In genomic region chr22:23068096-23068831, GRCh38 we compare ENCODE assay signal across 14 cellular contexts. TPM values are rescaled to one million over a fixed set of nuclear protein-coding genes. Genes with fewer than 3 reads are reported as not detected.
DNase-seq lines count a peak whose midpoint lies in the region; ATAC-seq and TF ChIP-seq lines count a peak whose summit lies in the region.
"Had no signal": no experiment of that assay in that cellular context is flagged by ENCODE, and none has a peak within 500 bp of the region (broad histone marks: within the 10 kb centered on the region; RNA-seq: fewer than 3 reads in every experiment).

No MANE protein-coding gene starts in this region.

- H3K4me1 ChIP-seq in adrenal gland (replicated peaks in 1 of 2): peaks cover 9 to 13% of the 10 kb centered on the region in 2 donors
- H3K4me1 ChIP-seq in transverse colon: peaks cover 5 to 16% (median 15%) of the 10 kb centered on the region in 4 donors

- no peak for TF ChIP-seq POLR2A in adrenal gland (IDR thresholded peaks at IDR 0.05)
- TF ChIP-seq POLR2A in transverse colon (IDR thresholded peaks at IDR 0.05): no peak

- POLR2A ChIA-PET in activated CD4-positive, alpha-beta T cell treated with anti-CD3 and anti-CD28 coated beads for 36 hours (lab: Charles Lee): no interaction called here

- CTCF ChIA-PET in activated CD4-positive, alpha-beta T cell treated with anti-CD3 and anti-CD28 coated beads for 36 hours (lab: Charles Lee): no interaction called here

- H3K27ac ChIP-seq in adrenal gland (no peak overlapping the region), transverse colon (no peak overlapping the region)
- H3K27ac ChIP-seq: PC-9 had no signal

- no peaks in the 10 kb centered on the region for H3K27me3 ChIP-seq in adrenal gland
- H3K27me3 ChIP-seq in transverse colon: peaks cover 22% of the 10 kb centered on the region

- peak overlapping the region in 1 of 2 donors; percentile 18 for H3K27ac Mint-ChIP-seq in natural killer cell
- no peak overlapping the region for H3K27ac Mint-ChIP-seq in activated CD4-positive, alpha-beta T cell treated with anti-CD3 and anti-CD28 coated beads for 36 hours
- H3K27ac Mint-ChIP-seq: activated CD4-positive, alpha-beta T cell treated with anti-CD3 and anti-CD28 coated beads, Interleukin-2, amount 10 ng/mL, durations not matched to agents 7 days and 5 days; activated naive CD4-positive, alpha-beta T cell treated with anti-CD3 and anti-CD28 coated beads, Interleukin-2, amount 50 U/mL, for 24 hours; T-helper 1 cell treated with Interleukin-12 subunit alpha and Interleukin-12 subunit beta and Interleukin-4 antibody, amounts not matched to agents 30 μg/mL and 1 μg/mL, for 36 hours had no signal

- peaks cover 13 to 20% of the 10 kb centered on the region in 2 donors for H3K4me1 Mint-ChIP-seq in natural killer cell
- H3K4me1 Mint-ChIP-seq in activated CD4-positive, alpha-beta T cell treated with anti-CD3 and anti-CD28 coated beads for 36 hours: peaks cover 8% of the 10 kb centered on the region

- in situ Hi-C loops in transverse colon (cut with MboI; ENCODE audit: low pct_ligation_motif_present in 1 of 4, low pct_unique_long_range_greater_than_20kb in 1 of 4, low sequenced_read_pairs in 3 of 4): no loop called here

- peak; percentile 54 for DNase-seq in activated effector memory CD4-positive, alpha-beta T cell treated with anti-CD3 and anti-CD28 coated beads, Interleukin-2, amount 50 U/mL, for 16 hours
- no peak for DNase-seq in activated effector memory CD4-positive, alpha-beta T cell treated with Interleukin-2 at 50 U/mL for 16 hours
- DNase-seq in adrenal gland (peak; percentile 1 to 50 (median 13)), natural killer cell (peak; percentile 12), transverse colon (peak; percentile 6), GM19240 (ENCODE audit: insufficient read length, low spot score) (no peak)
- DNase-seq in activated CD4-positive, alpha-beta T cell treated with anti-CD3 and anti-CD28 coated beads for 36 hours: no peak
- DNase-seq: NCI-H187, NCI-H524 treated with DMSO at 0.1 percent for 48 hours, PC-9 had no signal

- ATAC-seq in natural killer cell (no peak), GM21528 (IDR thresholded peaks at IDR 0.05; ENCODE audit: low FRiP score, unreplicated experiment) (no peak)
- ATAC-seq in activated CD4-positive, alpha-beta T cell treated with anti-CD3 and anti-CD28 coated beads for 36 hours: no peak

- TF ChIP-seq CTCF in adrenal gland (IDR thresholded peaks at IDR 0.05): no peak
- no peak for TF ChIP-seq CTCF in natural killer cell (IDR thresholded peaks at IDR 0.05)
- TF ChIP-seq CTCF in transverse colon (IDR thresholded peaks at IDR 0.05): no peak

- H3K27me3 Mint-ChIP-seq in natural killer cell (ENCODE audit: low read depth in 2 of 2): peaks cover 0 to 10% of the 10 kb centered on the region in 2 donors
- peaks cover 10% of the 10 kb centered on the region for H3K27me3 Mint-ChIP-seq in activated CD4-positive, alpha-beta T cell treated with anti-CD3 and anti-CD28 coated beads for 36 hours
- H3K27me3 Mint-ChIP-seq: activated naive CD4-positive, alpha-beta T cell treated with anti-CD3 and anti-CD28 coated beads, Interleukin-2, amount 50 U/mL, for 24 hours had no signal

- TF ChIP-seq EP300 in transverse colon (IDR thresholded peaks at IDR 0.05; ENCODE audit: low read depth): no peak

- H3K9me3 Mint-ChIP-seq in natural killer cell: no peaks in the 10 kb centered on the region
- H3K9me3 Mint-ChIP-seq in activated CD4-positive, alpha-beta T cell treated with anti-CD3 and anti-CD28 coated beads for 36 hours (ENCODE audit: low read depth): no peaks in the 10 kb centered on the region
- H3K9me3 Mint-ChIP-seq: activated CD4-positive, alpha-beta T cell treated with anti-CD3 and anti-CD28 coated beads, Interleukin-2, amount 10 ng/mL, durations not matched to agents 7 days and 5 days; activated naive CD4-positive, alpha-beta T cell treated with anti-CD3 and anti-CD28 coated beads, Interleukin-2, amount 50 U/mL, for 24 hours; T-helper 1 cell treated with Interleukin-12 subunit alpha and Interleukin-12 subunit beta and Interleukin-4 antibody, amounts not matched to agents 30 μg/mL and 1 μg/mL, for 36 hours had no signal

- H3K36me3 ChIP-seq in adrenal gland (replicated peaks in 1 of 2) (no peaks in the 10 kb centered on the region), transverse colon (no peaks in the 10 kb centered on the region)

- H3K36me3 Mint-ChIP-seq in natural killer cell: no peaks in the 10 kb centered on the region
- no peaks in the 10 kb centered on the region for H3K36me3 Mint-ChIP-seq in activated CD4-positive, alpha-beta T cell treated with anti-CD3 and anti-CD28 coated beads for 36 hours (ENCODE audit: low read depth)
- H3K36me3 Mint-ChIP-seq: activated naive CD4-positive, alpha-beta T cell treated with anti-CD3 and anti-CD28 coated beads, Interleukin-2, amount 50 U/mL, for 24 hours had no signal

- 79 to 83% (median 82%) methylated on average over 6 to 8 of the region's 8 CpGs for WGBS in adrenal gland, 4 donors
- 76 to 85% methylated on average over 7 to 8 of the region's 8 CpGs for WGBS in transverse colon (ENCODE audit: low coverage in 1 of 2), 2 donors

- H3K4me3 ChIP-seq in adrenal gland (no peak overlapping the region), transverse colon (no peak overlapping the region)
- H3K4me3 ChIP-seq: PC-9 had no signal

- intact Hi-C loops in adrenal gland (cut with DNase I) (no loop called here), natural killer cell (cut with micrococcal nuclease) (no loop called here), transverse colon (cut with DNase I; ENCODE audit: low total_unique reads) (no loop called here)
- intact Hi-C loops in activated CD4-positive, alpha-beta T cell treated with anti-CD3 and anti-CD28 coated beads for 36 hours (cut with DNase I, micrococcal nuclease): no loop called here

- H3K9me3 ChIP-seq in adrenal gland (replicated peaks in 1 of 3) (no peaks in the 10 kb centered on the region), transverse colon (no peaks in the 10 kb centered on the region)

- H3K4me3 Mint-ChIP-seq in natural killer cell: no peak overlapping the region
- H3K4me3 Mint-ChIP-seq in activated CD4-positive, alpha-beta T cell treated with anti-CD3 and anti-CD28 coated beads for 36 hours: no peak overlapping the region
- H3K4me3 Mint-ChIP-seq: activated CD4-positive, alpha-beta T cell treated with anti-CD3 and anti-CD28 coated beads, Interleukin-2, amount 10 ng/mL, durations not matched to agents 7 days and 5 days had no signal

RNA-seq across cellular contexts. Expression of gene GNAZ, which starts 2.1 kb away (rescaled TPM):
- 10 to 100 TPM in 4 of 8 donors, 1 to 10 TPM in 4; 6.3 to 70.8 (median 10.5) TPM for total RNA-seq in adrenal gland
- polyA plus RNA-seq in adrenal gland: 10 to 100 TPM in 1 of 3 donors, 1 to 10 TPM in 2; 3.7 to 14.4 (median 6.8) TPM
- total RNA-seq in natural killer cell: 1 to 10 TPM; 4.5 to 7.5 (median 5.6) TPM
- total RNA-seq in transverse colon: 10 to 100 TPM in 2 of 4 donors, 1 to 10 TPM in 2; 2.7 to 14.7 (median 7.8) TPM
- total RNA-seq in activated CD4-positive, alpha-beta T cell treated with anti-CD3 and anti-CD28 coated beads for 36 hours: 1 to 10 TPM; 1.1 to 1.5 TPM

Comparison
In these comparisons a context has a peak if more than half of its experiments do, and no peak if none do; other contexts are left out.
1. DNase-seq: peak in activated effector memory CD4-positive, alpha-beta T cell treated with anti-CD3 and anti-CD28 coated beads, Interleukin-2, amount 50 U/mL, for 16 hours (single experiment), adrenal gland (7 of 7), natural killer cell (single experiment) and transverse colon (single experiment); none in activated effector memory CD4-positive, alpha-beta T cell treated with Interleukin-2 at 50 U/mL for 16 hours (single experiment), GM19240 (single experiment) and activated CD4-positive, alpha-beta T cell treated with anti-CD3 and anti-CD28 coated beads for 36 hours (single experiment).